Comparison of ENCODE assay signal across 25 cellular contexts in genomic region chr9:89046832-89047231, GRCh38. TPM values are rescaled to one million over a fixed set of nuclear protein-coding genes. Genes with fewer than 3 reads are reported as not detected.
DNase-seq lines count a peak whose midpoint lies in the region; TF ChIP-seq lines count a peak whose summit lies in the region.
"Had no signal": no experiment of that assay in that cellular context is flagged by ENCODE, and none has a peak within 500 bp of the region (broad histone marks: within the 10 kb centered on the region; RNA-seq: fewer than 3 reads in every experiment).

No MANE protein-coding gene starts in this region.

- no peaks in the 10 kb centered on the region for H3K27me3 ChIP-seq in osteoblast (ENCODE audit: insufficient read depth, low read length)
- H3K27me3 ChIP-seq: breast epithelium, ovary, upper lobe of right lung had no signal

- H3K27ac Mint-ChIP-seq in type B pancreatic cell (no peak overlapping the region), nephron progenitor cell (no peak overlapping the region)
- H3K27ac Mint-ChIP-seq: activated CD4-positive, alpha-beta T cell treated with anti-CD3 and anti-CD28 coated beads, Interleukin-2, amount 10 ng/mL, durations not matched to agents 24 days and 14 days; activated naive CD8-positive, alpha-beta T cell treated with anti-CD3 and anti-CD28 coated beads for 36 hours; activated T-helper 17 cell treated with anti-CD3 and anti-CD28 coated beads, Interleukin-2, amount 50 U/mL, for 72 hours; dendritic cell treated with granulocyte-macrophage colony-stimulating factor and Interleukin-4, amounts not matched to agents 40 ng/mL and 50 ng/mL, for 4 days; naive thymus-derived CD4-positive, alpha-beta T cell had no signal

- peak overlapping the region; percentile 19 for H2AFZ ChIP-seq in osteoblast (ENCODE audit: low read length)

- H3K9me3 Mint-ChIP-seq in type B pancreatic cell (no peaks in the 10 kb centered on the region), nephron progenitor cell (peaks cover 3% of the 10 kb centered on the region)
- H3K9me3 Mint-ChIP-seq: activated CD4-positive, alpha-beta T cell treated with anti-CD3 and anti-CD28 coated beads, Interleukin-2, amount 10 ng/mL, durations not matched to agents 24 days and 14 days; activated naive CD8-positive, alpha-beta T cell treated with anti-CD3 and anti-CD28 coated beads for 36 hours; activated T-helper 17 cell treated with anti-CD3 and anti-CD28 coated beads, Interleukin-2, amount 50 U/mL, for 72 hours; dendritic cell treated with granulocyte-macrophage colony-stimulating factor and Interleukin-4, amounts not matched to agents 40 ng/mL and 50 ng/mL, for 4 days; T-helper 1 cell treated with Interleukin-12 subunit alpha and Interleukin-12 subunit beta and Interleukin-4 antibody, amounts not matched to agents 30 μg/mL and 1 μg/mL, for 36 hours had no signal

- no peaks in the 10 kb centered on the region for H3K9me3 ChIP-seq in osteoblast (ENCODE audit: low read depth, low read length)
- H3K9me3 ChIP-seq: breast epithelium, ovary, upper lobe of right lung had no signal

- H3K4me3 ChIP-seq in osteoblast (ENCODE audit: insufficient read depth, low read length) = peak overlapping the region; percentile 44
- H3K4me3 ChIP-seq: breast epithelium, ovary, upper lobe of right lung had no signal

- no peaks in the 10 kb centered on the region for H4K20me1 ChIP-seq in osteoblast (ENCODE audit: insufficient read depth, low read length)

- H3K36me3 ChIP-seq in osteoblast (ENCODE audit: insufficient read depth, low read length) = no peaks in the 10 kb centered on the region
- H3K36me3 ChIP-seq: breast epithelium, ovary had no signal

- no peak overlapping the region for H3K4me3 Mint-ChIP-seq in type B pancreatic cell
- H3K4me3 Mint-ChIP-seq in nephron progenitor cell = no peak overlapping the region
- H3K4me3 Mint-ChIP-seq: activated CD4-positive, alpha-beta T cell treated with anti-CD3 and anti-CD28 coated beads, Interleukin-2, amount 10 ng/mL, durations not matched to agents 24 days and 14 days; activated naive CD8-positive, alpha-beta T cell treated with anti-CD3 and anti-CD28 coated beads for 36 hours; activated T-helper 17 cell treated with anti-CD3 and anti-CD28 coated beads, Interleukin-2, amount 50 U/mL, for 72 hours; CD14-positive monocyte; dendritic cell treated with granulocyte-macrophage colony-stimulating factor and Interleukin-4, amounts not matched to agents 40 ng/mL and 50 ng/mL, for 4 days; naive thymus-derived CD4-positive, alpha-beta T cell; T-helper 1 cell treated with Interleukin-12 subunit alpha and Interleukin-12 subunit beta and Interleukin-4 antibody, amounts not matched to agents 30 μg/mL and 1 μg/mL, for 36 hours had no signal

- no peak overlapping the region for H3K27ac ChIP-seq in osteoblast (ENCODE audit: low read depth, low read length)
- H3K27ac ChIP-seq: breast epithelium, ovary, upper lobe of right lung, VCaP had no signal

- DNase-seq in AG20443 (ENCODE audit: low spot score) (peak; percentile 59), astrocyte of the hippocampus (ENCODE audit: low read depth, low spot score) (peak; percentile 42), fibroblast of the conjunctiva (ENCODE audit: low read depth) (peak; percentile 53), osteoblast (ENCODE audit: insufficient read length, low spot score, missing footprints) (peak; percentile 82), SKM-1 (lab: John Stamatoyannopoulos, UW; ENCODE audit: unreplicated experiment) (no peak), type B pancreatic cell (ENCODE audit: extremely low spot score, unreplicated experiment) (no peak), C1 segment of cervical spinal cord (lab: John Stamatoyannopoulos, UW) (no peak), nephron progenitor cell (no peak)
- DNase-seq: activated CD4-positive, alpha-beta T cell treated with anti-CD3 and anti-CD28 coated beads, Interleukin-2, amount 10 ng/mL, durations not matched to agents 24 days and 14 days; activated naive CD8-positive, alpha-beta T cell treated with anti-CD3 and anti-CD28 coated beads for 36 hours; EL; kidney glomerular epithelial cell; mesendoderm; naive thymus-derived CD4-positive, alpha-beta T cell; NCI-H1436; NCI-H510A; ovary; stimulated activated CD4-positive, alpha-beta T cell treated with anti-CD3 and anti-CD28 coated beads, Interleukin-15, amount 100 ng/mL, for 24 hours; upper lobe of right lung had no signal

- no peaks in the 10 kb centered on the region for H3K27me3 Mint-ChIP-seq in type B pancreatic cell
- H3K27me3 Mint-ChIP-seq in nephron progenitor cell (ENCODE audit: low read depth, poor library complexity) = peaks cover 4% of the 10 kb centered on the region

- H3K79me2 ChIP-seq in osteoblast (ENCODE audit: insufficient read depth, low read length) = no peaks in the 10 kb centered on the region

- no peaks in the 10 kb centered on the region for H3K36me3 Mint-ChIP-seq in type B pancreatic cell
- peaks cover 5% of the 10 kb centered on the region for H3K36me3 Mint-ChIP-seq in nephron progenitor cell (ENCODE audit: low read depth)
- H3K36me3 Mint-ChIP-seq: activated naive CD8-positive, alpha-beta T cell treated with anti-CD3 and anti-CD28 coated beads for 36 hours; CD14-positive monocyte; naive thymus-derived CD4-positive, alpha-beta T cell had no signal

- H3K4me1 Mint-ChIP-seq in type B pancreatic cell (ENCODE audit: unreplicated experiment) = no peaks in the 10 kb centered on the region
- H3K4me1 Mint-ChIP-seq in nephron progenitor cell = no peaks in the 10 kb centered on the region
- H3K4me1 Mint-ChIP-seq: activated CD4-positive, alpha-beta T cell treated with anti-CD3 and anti-CD28 coated beads, Interleukin-2, amount 10 ng/mL, durations not matched to agents 24 days and 14 days; activated naive CD8-positive, alpha-beta T cell treated with anti-CD3 and anti-CD28 coated beads for 36 hours; activated T-helper 17 cell treated with anti-CD3 and anti-CD28 coated beads, Interleukin-2, amount 50 U/mL, for 72 hours; CD14-positive monocyte; naive thymus-derived CD4-positive, alpha-beta T cell had no signal

- TF ChIP-seq CTCF in osteoblast (IDR thresholded peaks at IDR 0.05; ENCODE audit: extremely low read depth, low read depth, low read length) = no peak
- no peak for TF ChIP-seq CTCF in type B pancreatic cell (conservative IDR thresholded peaks at IDR 0.05)
- no peak for TF ChIP-seq CTCF in nephron progenitor cell (IDR thresholded peaks at IDR 0.05)

- peaks cover 10% of the 10 kb centered on the region for H3K4me1 ChIP-seq in osteoblast (ENCODE audit: insufficient read depth, low read length)
- H3K4me1 ChIP-seq: breast epithelium, upper lobe of right lung had no signal

- H3K4me2 ChIP-seq in osteoblast (ENCODE audit: insufficient read depth, low read length) = peak overlapping the region; percentile 72

RNA-seq across cellular contexts. Expression of gene S1PR3, which starts 55.6 kb away (rescaled TPM):
- total RNA-seq in osteoblast = 2.7 and 3.3 TPM in 2 replicates
- total RNA-seq in type B pancreatic cell (ENCODE audit: low replicate concordance) = 9.3 and 37.9 TPM in 2 replicates
- total RNA-seq: activated T-helper 17 cell treated with anti-CD3 and anti-CD28 coated beads, Interleukin-2, amount 50 U/mL, for 72 hours had no signal

Comparison
In these comparisons a context has a peak if more than half of its experiments do, and no peak if none do; other contexts are left out.
1. DNase-seq: peak in AG20443 (single experiment), astrocyte of the hippocampus (single experiment), fibroblast of the conjunctiva (single experiment) and osteoblast (single experiment); none in SKM-1 (single experiment), type B pancreatic cell (single experiment), C1 segment of cervical spinal cord (0 of 14) and nephron progenitor cell (single experiment).